In genomic region chr11:10716122-10716521, GRCh38 we compare ENCODE assay signal across 22 cellular contexts. TPM values are rescaled to one million over a fixed set of nuclear protein-coding genes. Genes with fewer than 3 reads are reported as not detected.
"Had no signal": no experiment of that assay in that cellular context is flagged by ENCODE, and none has a peak within 500 bp of the region (broad histone marks: within the 10 kb centered on the region; RNA-seq: fewer than 3 reads in every experiment).

No MANE protein-coding gene starts in this region.

- H3K79me2 ChIP-seq: parathyroid adenoma had no signal

- H3K36me3 ChIP-seq: cardiac muscle cell, colonic mucosa, esophagus muscularis mucosa, gastrocnemius medialis, heart right ventricle, neutrophil, stomach, upper lobe of right lung had no signal

- H3K4me1 Mint-ChIP-seq: activated naive CD8-positive, alpha-beta T cell treated with anti-CD3 and anti-CD28 coated beads, Interleukin-2, amount 10 ng/mL, durations not matched to agents 7 days and 5 days; naive thymus-derived CD4-positive, alpha-beta T cell had no signal

- H3K4me3 Mint-ChIP-seq: activated naive CD8-positive, alpha-beta T cell treated with anti-CD3 and anti-CD28 coated beads, Interleukin-2, amount 10 ng/mL, durations not matched to agents 7 days and 5 days; activated T-helper 1 cell treated with anti-CD3 and anti-CD28 coated beads, Interleukin-12 subunit alpha, Interleukin-12 subunit beta, Interleukin-2, Interleukin-4 antibody, amounts not matched to agents 30 ng/mL and 10 ng/mL and 1 ng/mL, durations not matched to agents 14 hours and 24 hours and 36 hours; naive thymus-derived CD4-positive, alpha-beta T cell had no signal

- DNase-seq: activated CD4-positive, alpha-beta T cell treated with anti-CD3 and anti-CD28 coated beads, Interleukin-2, amount 50 U/mL, for 1 hour; activated naive CD8-positive, alpha-beta T cell treated with anti-CD3 and anti-CD28 coated beads, Interleukin-2, amount 10 ng/mL, durations not matched to agents 7 days and 5 days; aorta; colonic mucosa; gastrocnemius medialis; heart right ventricle; islet precursor cell; mucosa of descending colon; naive thymus-derived CD4-positive, alpha-beta T cell; stimulated activated CD4-positive, alpha-beta T cell treated with anti-CD3 and anti-CD28 coated beads, Interleukin-12 subunit alpha, Interleukin-12 subunit beta, amount 100 ng/mL, for 4 hours; stimulated activated CD4-positive, alpha-beta T cell treated with anti-CD3 and anti-CD28 coated beads, Interleukin-2, amount 100 ng/mL, for 24 hours; stomach; T-helper 9 cell; testis; upper lobe of right lung had no signal

- H3K27ac Mint-ChIP-seq: activated naive CD8-positive, alpha-beta T cell treated with anti-CD3 and anti-CD28 coated beads, Interleukin-2, amount 10 ng/mL, durations not matched to agents 7 days and 5 days; activated T-helper 1 cell treated with anti-CD3 and anti-CD28 coated beads, Interleukin-12 subunit alpha, Interleukin-12 subunit beta, Interleukin-2, Interleukin-4 antibody, amounts not matched to agents 30 ng/mL and 10 ng/mL and 1 ng/mL, durations not matched to agents 14 hours and 24 hours and 36 hours; naive thymus-derived CD4-positive, alpha-beta T cell had no signal

- H3K36me3 Mint-ChIP-seq: activated naive CD8-positive, alpha-beta T cell treated with anti-CD3 and anti-CD28 coated beads, Interleukin-2, amount 10 ng/mL, durations not matched to agents 7 days and 5 days; naive thymus-derived CD4-positive, alpha-beta T cell had no signal

- ATAC-seq: gastrocnemius medialis; heart right ventricle; mucosa of descending colon; naive thymus-derived CD4-positive, alpha-beta T cell; upper lobe of right lung had no signal

- H3K27ac ChIP-seq: cardiac muscle cell, colonic mucosa, esophagus muscularis mucosa, gastrocnemius medialis, heart right ventricle, neutrophil, parathyroid adenoma, stomach, upper lobe of right lung had no signal

- H3K9ac ChIP-seq: parathyroid adenoma had no signal

- H3K27me3 ChIP-seq: cardiac muscle cell, colonic mucosa, esophagus muscularis mucosa, gastrocnemius medialis, heart right ventricle, neutrophil, testis, upper lobe of right lung had no signal

- H3K9me3 ChIP-seq: colonic mucosa, esophagus muscularis mucosa, gastrocnemius medialis, heart right ventricle, mucosa of descending colon, neutrophil, stomach, testis, upper lobe of right lung had no signal

- H2AFZ ChIP-seq: parathyroid adenoma had no signal

- H3K4me3 ChIP-seq: cardiac muscle cell, colonic mucosa, esophagus muscularis mucosa, gastrocnemius medialis, heart right ventricle, lung, mucosa of descending colon, stomach, testis, upper lobe of right lung had no signal

- H3K4me1 ChIP-seq: colonic mucosa, gastrocnemius medialis, heart right ventricle, parathyroid adenoma, upper lobe of right lung had no signal

- H3K9me3 Mint-ChIP-seq: activated naive CD8-positive, alpha-beta T cell treated with anti-CD3 and anti-CD28 coated beads, Interleukin-2, amount 10 ng/mL, durations not matched to agents 7 days and 5 days; activated T-helper 1 cell treated with anti-CD3 and anti-CD28 coated beads, Interleukin-12 subunit alpha, Interleukin-12 subunit beta, Interleukin-2, Interleukin-4 antibody, amounts not matched to agents 30 ng/mL and 10 ng/mL and 1 ng/mL, durations not matched to agents 14 hours and 24 hours and 36 hours; naive thymus-derived CD4-positive, alpha-beta T cell had no signal

RNA-seq across cellular contexts. Expression of gene IRAG1, which starts 22.6 kb away (rescaled TPM):
- total RNA-seq: activated CD8-positive, alpha-beta memory T cell treated with anti-CD3 and anti-CD28 coated beads for 36 hours; activated naive CD8-positive, alpha-beta T cell treated with anti-CD3 and anti-CD28 coated beads, Interleukin-2, amount 10 ng/mL, durations not matched to agents 7 days and 5 days; activated T-helper 1 cell treated with anti-CD3 and anti-CD28 coated beads, Interleukin-12 subunit alpha, Interleukin-12 subunit beta, Interleukin-2, Interleukin-4 antibody, amounts not matched to agents 30 ng/mL and 10 ng/mL and 1 ng/mL, durations not matched to agents 14 hours and 24 hours and 36 hours had no signal
- polyA plus RNA-seq: naive thymus-derived CD4-positive, alpha-beta T cell had no signal
